8 cellular contexts compared by ENCODE assay signal in the genomic region with DNA sequence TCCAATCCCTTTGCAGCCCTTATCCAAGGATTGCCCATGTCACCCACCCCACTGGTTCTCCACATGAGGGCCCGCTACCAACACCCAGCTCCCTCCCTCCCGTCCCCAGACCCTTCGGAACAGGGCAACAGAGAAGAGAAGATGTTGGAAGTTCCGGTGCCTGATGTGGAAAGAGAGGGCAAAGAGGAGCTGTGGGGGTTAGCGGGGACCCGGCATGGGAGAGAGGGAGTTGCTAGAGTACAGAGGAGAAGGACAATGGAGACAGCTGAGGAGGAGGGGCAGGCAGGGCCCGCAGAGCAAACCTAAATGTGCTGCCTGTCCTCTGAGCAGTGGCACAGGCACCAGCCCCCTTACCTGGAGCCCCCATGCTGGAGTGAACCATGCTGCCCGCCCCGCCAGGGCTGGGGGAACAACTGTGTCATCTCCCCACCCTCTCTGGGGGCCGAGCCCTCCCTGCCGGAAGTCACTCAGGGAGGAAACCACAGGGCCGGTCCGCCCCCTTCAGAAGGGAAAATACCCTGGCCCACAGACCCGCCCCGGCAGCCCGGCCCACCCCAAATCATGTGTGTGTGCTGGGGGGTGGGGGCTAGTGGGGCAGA. TPM values are rescaled to one million over a fixed set of nuclear protein-coding genes. Genes with fewer than 3 reads are reported as not detected.
DNase-seq lines count a peak whose midpoint lies in the region; ATAC-seq and TF ChIP-seq lines count a peak whose summit lies in the region.

Gene POU2F2 (minus strand): TSS at position 417 of the 599 bp plus-strand sequence. CDS start 35 bp downstream, at position 382.

- in situ Hi-C loops in ACHN (cut with HindIII; ENCODE audit: low pct_ligation_motif_present, low pct_unique_long_range_greater_than_20kb, low sequenced_read_pairs): no loop called here

- peak; percentile 46 for ATAC-seq in GM21526 (IDR thresholded peaks at IDR 0.05; ENCODE audit: low FRiP score, unreplicated experiment)
- no peak for ATAC-seq in HG03520 (IDR thresholded peaks at IDR 0.05; ENCODE audit: unreplicated experiment)

- peak within 1 kb of the TSS; percentile 14; the same call in 1 of the 2 replicates for H2AFZ ChIP-seq in OCI-LY7 (ENCODE audit: low read length)

- CTCF ChIA-PET in OCI-LY7 (lab: Charles Lee; ENCODE audit: unreplicated experiment): interaction anchor here (0.6 to 1.9 kb wide), 5 partner anchors 9 to 164 kb away, joined by 3 to 9 read pairs (median 6); no protein-coding TSS in a partner anchor

- peaks cover 55% of the 10 kb centered on the region for H3K79me2 ChIP-seq in OCI-LY7 (ENCODE audit: insufficient read depth, low read depth, low read length)

- peak within 1 kb of the TSS; percentile 93 for H3K4me2 ChIP-seq in OCI-LY7 (ENCODE audit: low read length)

- no TSS peak for BruUV-seq in OCI-LY7 (replicated peaks; lab: Mats Ljungman, UMichigan)

- TF ChIP-seq CTCF in AG10803 (conservative IDR thresholded peaks at IDR 0.05; ENCODE audit: low read length): no peak
- no peak for TF ChIP-seq CTCF in OCI-LY7 (conservative IDR thresholded peaks at IDR 0.05; ENCODE audit: low read length)
- no peak for TF ChIP-seq CTCF in left ventricle myocardium inferior (IDR thresholded peaks at IDR 0.05; ENCODE audit: borderline replicate concordance)

- H4K20me1 ChIP-seq in OCI-LY7 (ENCODE audit: insufficient read depth, low read length): no peaks in the 10 kb centered on the region

- H3K9me3 ChIP-seq in OCI-LY7 (ENCODE audit: low read length): no peaks in the 10 kb centered on the region
- H3K9me3 ChIP-seq in left ventricle myocardium inferior (replicated peaks): no peaks in the 10 kb centered on the region

- intact Hi-C loops in OCI-LY7 (cut with micrococcal nuclease; ENCODE audit: unreplicated experiment): loop anchor here (2.0 to 5.0 kb wide), 3 partner anchors 23 to 165 kb away; no protein-coding TSS in a partner anchor
- intact Hi-C loops in left ventricle myocardium inferior (cut with micrococcal nuclease): loop anchor here (10.0 kb wide), 1 partner anchor 53 kb away; no protein-coding TSS in a partner anchor

- H3K4me1 ChIP-seq in OCI-LY7 (ENCODE audit: insufficient read depth, low read length, poor library complexity, severe bottlenecking) (peaks cover 72% of the 10 kb centered on the region), left ventricle myocardium inferior (peaks cover 15% of the 10 kb centered on the region)

- peaks cover 99% of the 10 kb centered on the region for H3K27me3 ChIP-seq in left ventricle myocardium inferior (ENCODE audit: low read depth)

- H3K4me3 ChIP-seq in AG10803 (ENCODE audit: low read length): peak within 1 kb of the TSS; percentile 67
- peak within 1 kb of the TSS; percentile 96 for H3K4me3 ChIP-seq in OCI-LY7 (ENCODE audit: low read depth, low read length, poor library complexity, severe bottlenecking)
- peak within 1 kb of the TSS; percentile 51 for H3K4me3 ChIP-seq in left ventricle myocardium inferior

- H3K27ac ChIP-seq in OCI-LY7 (ENCODE audit: low read depth, low read length, poor library complexity, severe bottlenecking) (peak within 1 kb of the TSS; percentile 93), left ventricle myocardium inferior (replicated peaks) (no peak within 1 kb of the TSS)

- H3K9me2 ChIP-seq in OCI-LY7 (ENCODE audit: insufficient read depth, low read length): no peaks in the 10 kb centered on the region

- H3K36me3 ChIP-seq in OCI-LY7 (ENCODE audit: insufficient read depth, low read length): peaks cover 21% of the 10 kb centered on the region
- H3K36me3 ChIP-seq in left ventricle myocardium inferior: no peaks in the 10 kb centered on the region

- no peak for DNase-seq in AG10803 (ENCODE audit: low read depth)
- DNase-seq in OCI-LY7 (ENCODE audit: low spot score): peak; percentile 92
- DNase-seq in activated effector memory CD4-positive, alpha-beta T cell treated with Interleukin-2 at 50 U/mL for 16 hours: peak; percentile 85
- DNase-seq in left ventricle myocardium inferior: peak; percentile 39
- peak; percentile 92 for DNase-seq in stimulated activated CD4-positive, alpha-beta T cell treated with anti-CD3 and anti-CD28 coated beads, Interleukin-15, amount 100 ng/mL, for 24 hours
- no peak for DNase-seq in ACHN

- POLR2A ChIA-PET in OCI-LY7 (lab: Charles Lee): interaction anchor here (1.0 to 2.6 kb wide), 6 partner anchors 9 to 148 kb away, joined by 3 to 7 read pairs (median 5); no protein-coding TSS in a partner anchor

RNA-seq across cellular contexts. Expression of gene POU2F2, which starts in this region (rescaled TPM):
- total RNA-seq in OCI-LY7 (2014; rRNA removed; shearing (Covaris generic)): 28.6 and 33.5 TPM in 2 replicates
- total RNA-seq in OCI-LY7 (2022) (59.5 and 66.5 TPM in 2 replicates), left ventricle myocardium inferior (1.2 TPM)

Comparison
In these comparisons a context has a peak if more than half of its experiments do, and no peak if none do; other contexts are left out.
1. RNA of gene POU2F2 (total RNA-seq): 28.6 to 66.5 TPM in OCI-LY7; 1.2 TPM in left ventricle myocardium inferior (single experiment); every median in the first group is over 10 times any median in the second.
2. DNase-seq: peak in OCI-LY7 (single experiment), activated effector memory CD4-positive, alpha-beta T cell treated with Interleukin-2 at 50 U/mL for 16 hours (single experiment), left ventricle myocardium inferior (single experiment) and stimulated activated CD4-positive, alpha-beta T cell treated with anti-CD3 and anti-CD28 coated beads, Interleukin-15, amount 100 ng/mL, for 24 hours (single experiment); none in AG10803 (single experiment) and ACHN (single experiment).
3. Peak in every context shown above with its lines, with median percentiles within 50 percentile points of each other: H3K4me3 ChIP-seq.